ENCODE assay signal across 14 cellular contexts in the genomic region with DNA sequence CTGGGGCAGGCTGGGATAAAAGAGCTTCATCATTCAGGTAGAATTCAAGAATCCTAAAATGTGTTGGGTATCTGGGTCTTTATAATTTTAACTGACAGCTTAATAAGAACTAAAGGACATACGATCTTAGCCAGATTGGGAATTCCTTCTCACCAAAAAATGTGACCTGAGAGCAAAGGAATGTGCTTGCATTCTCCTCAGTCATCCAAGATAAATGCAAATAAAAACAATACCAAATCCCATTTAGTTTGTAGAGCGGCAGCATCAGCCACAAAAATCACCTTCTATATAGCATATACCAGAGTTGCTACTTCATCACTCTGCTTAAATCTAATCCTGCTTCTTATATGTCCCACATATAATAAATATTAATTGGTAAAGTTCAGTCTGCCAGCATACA. TPM values are rescaled to one million over a fixed set of nuclear protein-coding genes. Genes with fewer than 3 reads are reported as not detected.
DNase-seq lines count a peak whose midpoint lies in the region; ATAC-seq, FAIRE-seq and TF ChIP-seq lines count a peak whose summit lies in the region.
"Had no signal": no experiment of that assay in that cellular context is flagged by ENCODE, and none has a peak within 500 bp of the region (broad histone marks: within the 10 kb centered on the region; RNA-seq: fewer than 3 reads in every experiment).

No MANE protein-coding gene starts in this region.

- no peak overlapping the region for H3K4me3 Mint-ChIP-seq in CD4-positive, alpha-beta T cell
- H3K4me3 Mint-ChIP-seq: activated naive CD8-positive, alpha-beta T cell treated with anti-CD3 and anti-CD28 coated beads, Interleukin-2, amount 10 ng/mL, durations not matched to agents 7 days and 5 days; dendritic cell treated with granulocyte-macrophage colony-stimulating factor and Interleukin-4, amounts not matched to agents 40 ng/mL and 50 ng/mL, for 4 days; immature natural killer cell had no signal

- no peaks in the 10 kb centered on the region for H3K27me3 Mint-ChIP-seq in CD4-positive, alpha-beta T cell
- H3K27me3 Mint-ChIP-seq: activated naive CD8-positive, alpha-beta T cell treated with anti-CD3 and anti-CD28 coated beads, Interleukin-2, amount 10 ng/mL, durations not matched to agents 7 days and 5 days; dendritic cell treated with granulocyte-macrophage colony-stimulating factor and Interleukin-4, amounts not matched to agents 40 ng/mL and 50 ng/mL, for 4 days had no signal

- no peaks in the 10 kb centered on the region for H3K27me3 ChIP-seq in CD4-positive, alpha-beta T cell (ENCODE audit: control insufficient read depth, insufficient read depth, low read length)
- H3K27me3 ChIP-seq: BLaER1, tibial artery had no signal

- no peak overlapping the region for H3K4me3 ChIP-seq in astrocyte of the spinal cord (ENCODE audit: low read depth, low read length)
- H3K4me3 ChIP-seq: BLaER1, tibial artery had no signal

- no peak for FAIRE-seq in HTR-8/SVneo (lab: Jason Lieb, UNC)

- intact Hi-C loops in CD4-positive, alpha-beta T cell (cut with DNase I, micrococcal nuclease) = no loop called here

- H3K9me3 Mint-ChIP-seq in CD4-positive, alpha-beta T cell = no peaks in the 10 kb centered on the region
- H3K9me3 Mint-ChIP-seq: activated naive CD8-positive, alpha-beta T cell treated with anti-CD3 and anti-CD28 coated beads, Interleukin-2, amount 10 ng/mL, durations not matched to agents 7 days and 5 days; dendritic cell treated with granulocyte-macrophage colony-stimulating factor and Interleukin-4, amounts not matched to agents 40 ng/mL and 50 ng/mL, for 4 days; immature natural killer cell had no signal

- POLR2A ChIA-PET in CD4-positive, alpha-beta T cell (lab: Charles Lee) = no interaction called here

- CTCF ChIA-PET in CD4-positive, alpha-beta T cell (lab: Charles Lee) = no interaction called here

- DNase-seq in AG08395 (ENCODE audit: low spot score) (peak; percentile 49), HTR-8/SVneo (ENCODE audit: insufficient read length, low spot score) (peak; percentile 46), astrocyte of the spinal cord (ENCODE audit: low read depth, low spot score) (peak; percentile 61), kidney glomerular epithelial cell (lab: John Stamatoyannopoulos, UW) (peak; percentile 26), NCI-H510A treated with DMSO at 0.1 percent for 48 hours (lab: John Stamatoyannopoulos, UW) (no peak), NCI-H2107 treated with DMSO at 0.1 percent for 48 hours (lab: John Stamatoyannopoulos, UW; ENCODE audit: unreplicated experiment) (no peak)
- no peak for DNase-seq in CD4-positive, alpha-beta T cell
- DNase-seq: activated naive CD8-positive, alpha-beta T cell treated with anti-CD3 and anti-CD28 coated beads, Interleukin-2, amount 10 ng/mL, durations not matched to agents 7 days and 5 days; GOT3; immature natural killer cell; tibial artery had no signal

- in situ Hi-C loops in astrocyte of the spinal cord (cut with HindIII; ENCODE audit: low sequenced_read_pairs) = no loop called here

- H3K27ac ChIP-seq in CD4-positive, alpha-beta T cell (ENCODE audit: low read depth, low read length) = no peak overlapping the region
- H3K27ac ChIP-seq: BLaER1, tibial artery had no signal

- ATAC-seq in CD4-positive, alpha-beta T cell (ENCODE audit: poor library complexity) = no peak
- ATAC-seq in HG03196 (IDR thresholded peaks at IDR 0.05; ENCODE audit: unreplicated experiment) = no peak

- H3K9me3 ChIP-seq in CD4-positive, alpha-beta T cell (ENCODE audit: control insufficient read depth, low read length) = no peaks in the 10 kb centered on the region
- H3K9me3 ChIP-seq: BLaER1, tibial artery had no signal

- no peaks in the 10 kb centered on the region for H3K36me3 Mint-ChIP-seq in CD4-positive, alpha-beta T cell (ENCODE audit: low read depth)

- no peak for TF ChIP-seq CTCF in astrocyte of the spinal cord (IDR thresholded peaks at IDR 0.05; ENCODE audit: low read depth, low read length)
- TF ChIP-seq CTCF in CD4-positive, alpha-beta T cell (IDR thresholded peaks at IDR 0.05) = no peak

- no peak overlapping the region for H3K27ac Mint-ChIP-seq in CD4-positive, alpha-beta T cell
- H3K27ac Mint-ChIP-seq: activated naive CD8-positive, alpha-beta T cell treated with anti-CD3 and anti-CD28 coated beads, Interleukin-2, amount 10 ng/mL, durations not matched to agents 7 days and 5 days; dendritic cell treated with granulocyte-macrophage colony-stimulating factor and Interleukin-4, amounts not matched to agents 40 ng/mL and 50 ng/mL, for 4 days; immature natural killer cell had no signal

- H3K4me1 Mint-ChIP-seq in CD4-positive, alpha-beta T cell (ENCODE audit: low read depth) = no peaks in the 10 kb centered on the region

RNA-seq across cellular contexts. Expression of gene USP49, which starts 16.9 kb away (rescaled TPM):
- total RNA-seq in CD4-positive, alpha-beta T cell = 1 to 10 TPM; 1.3 TPM

RNA-seq across cellular contexts. Expression of gene MED20, which starts 42.7 kb away (rescaled TPM):
- 1 to 10 TPM; 1.3 to 1.6 TPM for total RNA-seq in CD4-positive, alpha-beta T cell

RNA-seq across cellular contexts. Expression of gene BYSL, which starts 43.1 kb away (rescaled TPM):
- total RNA-seq in CD4-positive, alpha-beta T cell = 1 to 10 TPM; 1.2 to 1.6 TPM

Comparison
In these comparisons a context has a peak if more than half of its experiments do, and no peak if none do; other contexts are left out.
1. DNase-seq: peak in AG08395 (single experiment), HTR-8/SVneo (single experiment), astrocyte of the spinal cord (single experiment) and kidney glomerular epithelial cell (single experiment); none in CD4-positive, alpha-beta T cell (0 of 10), NCI-H510A treated with DMSO at 0.1 percent for 48 hours (single experiment) and NCI-H2107 treated with DMSO at 0.1 percent for 48 hours (single experiment).